ENCODE assay signal across 9 cellular contexts in the genomic region with DNA sequence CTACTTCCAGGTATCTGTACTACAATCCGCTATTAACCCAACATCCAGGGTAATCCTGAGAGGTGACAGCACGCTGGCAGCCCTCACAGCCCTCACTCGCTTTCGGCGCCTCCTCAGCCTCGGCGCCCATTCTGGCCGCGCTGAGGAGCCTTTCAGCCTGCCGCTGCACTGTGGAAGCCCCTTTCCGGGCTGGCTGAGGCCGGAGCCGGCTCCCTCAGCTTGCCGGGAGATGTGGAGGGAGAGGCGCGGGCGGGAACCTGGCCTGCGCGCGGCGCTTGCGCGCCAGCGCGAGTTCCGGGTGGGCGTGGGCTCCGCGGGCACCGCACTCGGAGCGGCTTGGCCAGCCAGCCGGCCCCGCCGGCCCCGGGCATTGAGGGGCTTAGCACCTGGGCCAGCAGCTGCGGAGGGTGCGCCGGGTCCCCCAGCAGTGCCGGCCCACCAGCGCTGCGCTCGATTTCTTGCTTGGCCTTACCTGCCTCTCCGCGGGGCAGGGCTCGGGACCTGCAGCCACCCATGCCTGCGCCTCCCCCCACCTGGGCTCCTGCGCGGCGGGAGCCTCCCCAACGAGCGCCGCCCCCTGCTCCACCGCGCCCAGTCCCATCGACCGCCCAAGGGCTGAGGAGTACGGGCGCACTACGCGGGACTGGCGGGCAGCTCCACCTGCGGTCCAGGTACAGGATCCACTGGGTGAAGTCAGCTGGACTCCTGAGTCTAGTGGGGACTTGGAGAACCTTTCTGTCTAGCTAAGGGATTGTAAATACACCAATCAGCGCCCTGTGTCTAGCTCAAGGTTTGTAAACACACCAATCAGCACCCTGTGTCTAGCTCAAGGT.
DNase-seq lines count a peak whose midpoint lies in the region; ATAC-seq and TF ChIP-seq lines count a peak whose summit lies in the region.
"Had no signal": no experiment of that assay in that cellular context is flagged by ENCODE, and none has a peak within 500 bp of the region (broad histone marks: within the 10 kb centered on the region; RNA-seq: fewer than 3 reads in every experiment).

No MANE protein-coding gene starts in this region.

- H3K27me3 ChIP-seq in esophagus (ENCODE audit: control insufficient read depth in 1 of 2, insufficient read depth in 2 of 2, low read length in 2 of 2), result no peaks in the 10 kb centered on the region
- H3K27me3 ChIP-seq in neutrophil, result peaks cover 34% of the 10 kb centered on the region

- DNase-seq in SW480 (ENCODE audit: low spot score) (peak; percentile 23), NCI-H510A treated with DMSO at 0.1 percent for 48 hours (lab: John Stamatoyannopoulos, UW) (no peak), Kasumi-1 (lab: John Stamatoyannopoulos, UW) (no peak)

- H3K9me3 ChIP-seq in esophagus (ENCODE audit: control insufficient read depth in 2 of 2, insufficient read depth in 1 of 2, low read depth in 1 of 2, low read length in 1 of 2), result no peaks in the 10 kb centered on the region
- no peaks in the 10 kb centered on the region for H3K9me3 ChIP-seq in neutrophil

- H3K36me3 ChIP-seq in esophagus (ENCODE audit: control insufficient read depth in 2 of 2, insufficient read depth in 2 of 2, low read length in 1 of 2) (no peaks in the 10 kb centered on the region), neutrophil (no peaks in the 10 kb centered on the region)

- no peak overlapping the region for H3K27ac ChIP-seq in esophagus (ENCODE audit: low read depth in 2 of 2, low read length in 1 of 2)
- no peak overlapping the region for H3K27ac ChIP-seq in neutrophil
- H3K27ac ChIP-seq: KMS-11 had no signal

- H3K4me1 ChIP-seq in esophagus (ENCODE audit: control insufficient read depth in 2 of 2, insufficient read depth in 2 of 2, low read length in 1 of 2) (peaks cover 0 to 2% of the 10 kb centered on the region in 2 donors), neutrophil (ENCODE audit: control insufficient read depth in 1 of 2, insufficient read depth in 1 of 2, low read depth in 1 of 2, low read length in 1 of 2) (peaks cover 3 to 6% of the 10 kb centered on the region in 2 experiments)

- ATAC-seq in GM19452 (IDR thresholded peaks at IDR 0.05; ENCODE audit: unreplicated experiment), result peak; percentile 46
- no peak for ATAC-seq in HG03135 (IDR thresholded peaks at IDR 0.05; ENCODE audit: unreplicated experiment)
- no peak for ATAC-seq in HG02981 (IDR thresholded peaks at IDR 0.05; ENCODE audit: unreplicated experiment)

- H3K4me3 ChIP-seq in esophagus (ENCODE audit: low read depth in 1 of 2, low read length in 2 of 2), result peak overlapping the region; percentile 63 to 67
- H3K4me3 ChIP-seq in neutrophil (ENCODE audit: low read depth in 1 of 2, low read length in 1 of 2), result peak overlapping the region; percentile 46 to 49

- no peak for TF ChIP-seq CTCF in neutrophil (IDR thresholded peaks at IDR 0.05)

- 15% methylated on average over 58 to 64 of the region's 64 CpGs for WGBS in esophagus, 2 donors
